ENCODE assay signal across 16 cellular contexts in the genomic region with DNA sequence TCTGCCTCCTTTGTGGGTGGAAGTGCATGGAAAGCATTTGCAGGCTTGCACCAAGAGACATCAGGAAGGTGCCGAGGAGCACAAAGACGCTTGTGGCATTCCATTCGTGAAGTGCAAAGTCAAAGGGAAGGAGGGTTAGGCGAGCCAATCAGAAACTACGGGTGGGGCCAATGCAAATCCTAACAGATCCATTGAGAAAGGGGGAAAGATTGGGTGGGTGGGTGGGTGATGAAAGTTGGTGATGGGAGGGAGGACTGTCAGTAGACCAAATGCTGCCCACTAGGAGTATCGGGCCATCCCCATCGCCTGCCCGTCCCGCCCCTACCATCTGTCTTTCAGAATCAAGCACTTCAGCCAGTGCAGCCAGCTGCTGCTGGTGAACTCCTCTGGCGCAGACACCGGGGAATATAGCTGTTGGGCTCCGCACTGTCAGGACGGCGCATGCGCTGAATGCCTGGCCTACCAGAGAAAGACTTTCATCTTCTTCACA. TPM values are rescaled to one million over a fixed set of nuclear protein-coding genes. Genes with fewer than 3 reads are reported as not detected.
A peak's percentile ranks its signal among the peaks of the same experiment; 100 is the strongest.
DNase-seq lines count a peak whose midpoint lies in the region; FAIRE-seq and TF ChIP-seq lines count a peak whose summit lies in the region.
"Had no signal": no experiment of that assay in that cellular context is flagged by ENCODE, and none has a peak within 500 bp of the region (broad histone marks: within the 10 kb centered on the region; RNA-seq: fewer than 3 reads in every experiment).

No MANE protein-coding gene starts in this region.

- H3K27me3 ChIP-seq in H7 (ENCODE audit: control insufficient read depth, insufficient read depth, low read length) (no peaks in the 10 kb centered on the region), testis (no peaks in the 10 kb centered on the region)
- H3K27me3 ChIP-seq: breast epithelium, uterus had no signal

- no peak for TF ChIP-seq CTCF in testis (IDR thresholded peaks at IDR 0.05)

- peak overlapping the region in 2 of 6 donors; percentile 57 to 75 for H3K27ac Mint-ChIP-seq in immature natural killer cell

- H3K4me1 ChIP-seq in testis = no peaks in the 10 kb centered on the region
- H3K4me1 ChIP-seq: breast epithelium, uterus had no signal

- 55 to 69% methylated on average over 15 of the region's 15 CpGs for WGBS in testis, 2 donors

- TF ChIP-seq POLR2A in testis (IDR thresholded peaks at IDR 0.05) = no peak

- no peaks in the 10 kb centered on the region for H3K36me3 ChIP-seq in H7 (replicated peaks; ENCODE audit: control insufficient read depth, insufficient read depth, low read length)
- H3K36me3 ChIP-seq in testis (ENCODE audit: low read depth, missing control alignments) = no peaks in the 10 kb centered on the region
- H3K36me3 ChIP-seq: breast epithelium, uterus had no signal

- no peak for FAIRE-seq in frontal cortex (lab: Jason Lieb, UNC)

- no peak overlapping the region for H3K4me3 Mint-ChIP-seq in immature natural killer cell
- H3K4me3 Mint-ChIP-seq: activated T-cell treated with anti-CD3 and anti-CD28 coated beads, Interleukin-2, amount 50 U/mL, for 4 hours had no signal

- H3K9me3 Mint-ChIP-seq in immature natural killer cell = no peaks in the 10 kb centered on the region
- H3K9me3 Mint-ChIP-seq: activated T-cell treated with anti-CD3 and anti-CD28 coated beads, Interleukin-2, amount 50 U/mL, for 4 hours had no signal

- intact Hi-C loops in testis (cut with DNase I; ENCODE audit: low total_unique reads) = no loop called here

- DNase-seq in H7 (peak; percentile 64), SK-N-DZ (ENCODE audit: low spot score) (peak; percentile 67), islet precursor cell (peak; percentile 69), testis (peak; percentile 43), immature natural killer cell (no peak), frontal cortex (ENCODE audit: low spot score in 2 of 2) (no peak), LoVo (ENCODE audit: low spot score) (no peak)
- DNase-seq: activated T-cell treated with anti-CD3 and anti-CD28 coated beads, Interleukin-2, amount 50 U/mL, for 4 hours; DMS79 treated with DMSO at 0.1 percent for 48 hours; erythroblast; kidney glomerular epithelial cell; NCI-H2081 treated with DMSO at 0.1 percent for 48 hours; nucleus accumbens had no signal

- peaks cover 0 to 4% (median 4%) of the 10 kb centered on the region in 3 donors for H3K27me3 Mint-ChIP-seq in immature natural killer cell (ENCODE audit: low read depth in 3 of 3)

- peaks cover 0 to 7% (median 5%) of the 10 kb centered on the region in 3 donors for H3K36me3 Mint-ChIP-seq in immature natural killer cell

- H3K4me3 ChIP-seq in H7 (ENCODE audit: insufficient read depth, low read depth, low read length) = no peak overlapping the region
- H3K4me3 ChIP-seq in testis = no peak overlapping the region
- H3K4me3 ChIP-seq: breast epithelium, uterus had no signal

- H3K4me1 Mint-ChIP-seq in immature natural killer cell = peaks cover 6 to 20% of the 10 kb centered on the region in 2 donors

- H3K9me3 ChIP-seq in testis = no peaks in the 10 kb centered on the region
- H3K9me3 ChIP-seq: breast epithelium, uterus had no signal

- H3K27ac ChIP-seq in testis = no peak overlapping the region
- H3K27ac ChIP-seq: breast epithelium, RWPE1, uterus had no signal

RNA-seq across cellular contexts. Expression of a gene that starts 17.1 kb away (rescaled TPM):
- total RNA-seq in H7 (2014; rRNA removed; shearing (Covaris generic)) = 179 and 212 TPM in 2 replicates
- 82.5 and 86.8 TPM in 2 replicates for polyA plus RNA-seq in SK-N-DZ (2014; cell fraction: cytosol; rRNA removed)
- polyA plus RNA-seq in SK-N-DZ (2014; cell fraction: nucleus; rRNA removed) = 62.4 and 66.7 TPM in 2 replicates
- total RNA-seq in testis (100 to 1,000 TPM; 116 to 180 TPM), frontal cortex (48.9 TPM)
- polyA plus RNA-seq in testis (ENCODE audit: insufficient read depth, low read depth, low replicate concordance) (152 TPM), immature natural killer cell (100 to 1,000 TPM; 313 to 679 (median 395) TPM)

RNA-seq across cellular contexts. Expression of a gene that starts 49.2 kb away (rescaled TPM):
- total RNA-seq in H7 (2014; rRNA removed; shearing (Covaris generic)) = 5.6 and 8.7 TPM in 2 replicates
- polyA plus RNA-seq in SK-N-DZ (2014; cell fraction: cytosol; rRNA removed) = 0.06 TPM in 1 of 2 replicates, not detected in the other
- not detected in 2 replicates for polyA plus RNA-seq in SK-N-DZ (2014; cell fraction: nucleus; rRNA removed)
- total RNA-seq in testis (10 to 100 TPM; 37.6 to 65.3 TPM), frontal cortex (0.41 TPM)
- polyA plus RNA-seq in testis (ENCODE audit: insufficient read depth, low read depth, low replicate concordance) (40.8 TPM), immature natural killer cell (100 to 1,000 TPM in 2 of 3 donors, 10 to 100 TPM in 1; 88.1 to 256 (median 149) TPM)

Comparison
In these comparisons a context has a peak if more than half of its experiments do, and no peak if none do; other contexts are left out.
1. DNase-seq: peak in H7 (single experiment), SK-N-DZ (single experiment), islet precursor cell (single experiment) and testis (single experiment); none in immature natural killer cell (0 of 3), frontal cortex (0 of 2) and LoVo (single experiment).